ENCODE assay signal across 35 cellular contexts in the genomic region with DNA sequence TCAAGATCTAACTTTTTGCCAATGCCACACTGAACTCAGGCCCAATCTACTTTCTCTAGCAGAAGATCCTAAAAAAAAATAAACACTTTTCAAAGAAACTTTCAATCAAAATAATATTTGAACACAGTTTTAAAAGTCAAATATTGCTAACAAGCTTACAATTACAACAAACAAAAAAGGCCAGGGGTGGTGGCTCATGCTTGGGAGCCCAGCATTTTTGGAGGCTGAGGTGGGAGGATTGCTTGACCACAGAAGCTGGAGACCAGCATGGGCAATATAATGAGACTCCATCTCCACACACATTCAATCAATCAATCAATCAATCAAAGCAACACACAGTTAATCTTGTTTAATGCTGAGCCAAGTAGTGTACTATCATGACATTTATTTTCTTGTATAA.
"Had no signal": no experiment of that assay in that cellular context is flagged by ENCODE, and none has a peak within 500 bp of the region (broad histone marks: within the 10 kb centered on the region; RNA-seq: fewer than 3 reads in every experiment).

No MANE protein-coding gene starts in this region.

- DNase-seq: activated B cell treated with CpG ODN at 0.5 μM for 24 hours; activated CD4-positive, alpha-beta memory T cell treated with anti-CD3 and anti-CD28 coated beads for 36 hours; activated CD4-positive, alpha-beta T cell treated with anti-CD3 and anti-CD28 coated beads for 4 hours; activated CD4-positive, alpha-beta T cell treated with anti-CD3 and anti-CD28 coated beads, Interleukin-2, amount 10 ng/mL, durations not matched to agents 24 days and 14 days; activated CD4-positive, alpha-beta T cell treated with anti-CD3 and anti-CD28 coated beads, Interleukin-2, amount 50 U/mL, for 1 hour; activated CD4-positive, alpha-beta T cell treated with anti-CD3 and anti-CD28 coated beads, Interleukin-2, amount 50 U/mL, for 4 hours; activated CD4-positive, CD25-positive, alpha-beta regulatory T cell treated with anti-CD3 and anti-CD28 coated beads, Interleukin-2, amount 50 U/mL, for 72 hours; activated CD8-positive, alpha-beta memory T cell treated with anti-CD3 and anti-CD28 coated beads, Interleukin-2, amount 50 U/mL, for 4 hours; activated CD8-positive, alpha-beta T cell treated with anti-CD3 and anti-CD28 coated beads for 36 hours; activated effector memory CD4-positive, alpha-beta T cell treated with anti-CD3 and anti-CD28 coated beads, Interleukin-2, amount 50 U/mL, for 16 hours; activated gamma-delta T cell treated with Interleukin-2 at 50 U/mL for 16 hours; activated naive CD4-positive, alpha-beta T cell; activated naive CD4-positive, alpha-beta T cell treated with anti-CD3 and anti-CD28 coated beads for 36 hours; activated naive CD4-positive, alpha-beta T cell treated with anti-CD3 and anti-CD28 coated beads, Interleukin-2, amount 50 U/mL, for 16 hours; activated naive CD8-positive, alpha-beta T cell treated with anti-CD3 and anti-CD28 coated beads for 36 hours; activated T-cell treated with anti-CD3 and anti-CD28 coated beads for 4 hours; activated T-cell treated with anti-CD3 and anti-CD28 coated beads, Interleukin-2, amount 50 U/mL, for 1 hour; activated T-cell treated with anti-CD3 and anti-CD28 coated beads, Interleukin-2, amount 50 U/mL, for 4 hours; activated T-cell treated with anti-CD3 and anti-CD28 coated beads, Interleukin-2, amount 50 U/mL, for 72 hours; adrenal gland; amniotic stem cell; aorta; body of pancreas; brain microvascular endothelial cell; central memory CD4-positive, alpha-beta T cell; T-helper 1 cell; T-helper 2 cell; T-helper 9 cell had no signal

- H3K4me1 ChIP-seq: adrenal gland, body of pancreas, breast epithelium had no signal

- H3K9me3 Mint-ChIP-seq: activated B cell treated with CpG ODN at 0.5 μM for 24 hours; activated CD4-positive, alpha-beta T cell treated with anti-CD3 and anti-CD28 coated beads, Interleukin-2, amount 10 ng/mL, durations not matched to agents 24 days and 14 days; activated CD8-positive, alpha-beta T cell treated with anti-CD3 and anti-CD28 coated beads for 36 hours; activated naive CD4-positive, alpha-beta T cell treated with anti-CD3 and anti-CD28 coated beads for 36 hours; activated naive CD4-positive, alpha-beta T cell treated with anti-CD3 and anti-CD28 coated beads, Interleukin-2, amount 50 U/mL, for 72 hours; activated naive CD8-positive, alpha-beta T cell treated with anti-CD3 and anti-CD28 coated beads for 36 hours; activated T-cell treated with anti-CD3 and anti-CD28 coated beads, Interleukin-2, amount 50 U/mL, for 4 hours; activated T-cell treated with anti-CD3 and anti-CD28 coated beads, Interleukin-2, amount 50 U/mL, for 72 hours; activated T-helper 1 cell treated with anti-CD3 and anti-CD28 coated beads, Interleukin-12 subunit alpha, Interleukin-12 subunit beta, Interleukin-2, Interleukin-4 antibody, amounts not matched to agents 30 ng/mL and 10 ng/mL and 1 ng/mL, durations not matched to agents 14 hours and 24 hours and 36 hours; activated T-helper 17 cell treated with anti-CD3 and anti-CD28 coated beads, Interleukin-2, amount 50 U/mL, for 72 hours; T-helper 1 cell treated with Interleukin-12 subunit alpha and Interleukin-12 subunit beta and Interleukin-4 antibody, amounts not matched to agents 30 μg/mL and 1 μg/mL, for 36 hours; T-helper 2 cell treated with Interferon-gamma antibody and Interleukin-4, amounts not matched to agents 5 μg/mL and 100 μg/mL, for 36 hours had no signal

- H3K4me3 ChIP-seq: adrenal gland, body of pancreas, breast epithelium had no signal

- H3K36me3 ChIP-seq: adrenal gland, brain microvascular endothelial cell, breast epithelium had no signal

- H3K27me3 Mint-ChIP-seq: activated CD8-positive, alpha-beta T cell treated with anti-CD3 and anti-CD28 coated beads for 36 hours; activated naive CD8-positive, alpha-beta T cell treated with anti-CD3 and anti-CD28 coated beads for 36 hours had no signal

- H3K9me3 ChIP-seq: adrenal gland, body of pancreas, breast epithelium had no signal

- H3K4me1 Mint-ChIP-seq: activated B cell treated with CpG ODN at 0.5 μM for 24 hours; activated CD4-positive, alpha-beta T cell treated with anti-CD3 and anti-CD28 coated beads, Interleukin-2, amount 10 ng/mL, durations not matched to agents 24 days and 14 days; activated naive CD8-positive, alpha-beta T cell treated with anti-CD3 and anti-CD28 coated beads for 36 hours; activated T-helper 17 cell treated with anti-CD3 and anti-CD28 coated beads, Interleukin-2, amount 50 U/mL, for 72 hours had no signal

- ATAC-seq: activated CD8-positive, alpha-beta T cell treated with anti-CD3 and anti-CD28 coated beads for 36 hours; activated naive CD4-positive, alpha-beta T cell treated with anti-CD3 and anti-CD28 coated beads, Interleukin-2, amount 50 U/mL, for 72 hours; activated T-cell treated with anti-CD3 and anti-CD28 coated beads, Interleukin-2, amount 50 U/mL, for 4 hours; activated T-cell treated with anti-CD3 and anti-CD28 coated beads, Interleukin-2, amount 50 U/mL, for 72 hours; activated T-helper 17 cell treated with anti-CD3 and anti-CD28 coated beads, Interleukin-2, amount 50 U/mL, for 72 hours; body of pancreas had no signal

- H3K27ac ChIP-seq: adrenal gland, body of pancreas, brain microvascular endothelial cell, breast epithelium, VCaP had no signal

- H3K4me3 Mint-ChIP-seq: activated B cell treated with CpG ODN at 0.5 μM for 24 hours; activated CD4-positive, alpha-beta memory T cell treated with anti-CD3 and anti-CD28 coated beads for 36 hours; activated CD4-positive, alpha-beta T cell treated with anti-CD3 and anti-CD28 coated beads, Interleukin-2, amount 10 ng/mL, durations not matched to agents 24 days and 14 days; activated CD8-positive, alpha-beta T cell treated with anti-CD3 and anti-CD28 coated beads for 36 hours; activated naive CD4-positive, alpha-beta T cell treated with anti-CD3 and anti-CD28 coated beads for 36 hours; activated naive CD8-positive, alpha-beta T cell treated with anti-CD3 and anti-CD28 coated beads for 36 hours; activated T-cell treated with anti-CD3 and anti-CD28 coated beads, Interleukin-2, amount 50 U/mL, for 4 hours; activated T-cell treated with anti-CD3 and anti-CD28 coated beads, Interleukin-2, amount 50 U/mL, for 72 hours; activated T-helper 1 cell treated with anti-CD3 and anti-CD28 coated beads, Interleukin-12 subunit alpha, Interleukin-12 subunit beta, Interleukin-2, Interleukin-4 antibody, amounts not matched to agents 30 ng/mL and 10 ng/mL and 1 ng/mL, durations not matched to agents 14 hours and 24 hours and 36 hours; activated T-helper 17 cell treated with anti-CD3 and anti-CD28 coated beads, Interleukin-2, amount 50 U/mL, for 72 hours; T-helper 1 cell treated with Interleukin-12 subunit alpha and Interleukin-12 subunit beta and Interleukin-4 antibody, amounts not matched to agents 30 μg/mL and 1 μg/mL, for 36 hours; T-helper 2 cell treated with Interferon-gamma antibody and Interleukin-4, amounts not matched to agents 5 μg/mL and 100 μg/mL, for 36 hours had no signal

- H3K27me3 ChIP-seq: adrenal gland, body of pancreas, brain microvascular endothelial cell, breast epithelium had no signal

- H3K36me3 Mint-ChIP-seq: activated CD4-positive, alpha-beta memory T cell treated with anti-CD3 and anti-CD28 coated beads for 36 hours; activated naive CD4-positive, alpha-beta T cell treated with anti-CD3 and anti-CD28 coated beads, Interleukin-2, amount 50 U/mL, for 72 hours; activated naive CD8-positive, alpha-beta T cell treated with anti-CD3 and anti-CD28 coated beads for 36 hours had no signal

- H3K27ac Mint-ChIP-seq: activated B cell treated with CpG ODN at 0.5 μM for 24 hours; activated CD4-positive, alpha-beta memory T cell treated with anti-CD3 and anti-CD28 coated beads for 36 hours; activated CD4-positive, alpha-beta T cell treated with anti-CD3 and anti-CD28 coated beads, Interleukin-2, amount 10 ng/mL, durations not matched to agents 24 days and 14 days; activated CD8-positive, alpha-beta T cell treated with anti-CD3 and anti-CD28 coated beads for 36 hours; activated naive CD4-positive, alpha-beta T cell treated with anti-CD3 and anti-CD28 coated beads for 36 hours; activated naive CD4-positive, alpha-beta T cell treated with anti-CD3 and anti-CD28 coated beads, Interleukin-2, amount 50 U/mL, for 72 hours; activated naive CD8-positive, alpha-beta T cell treated with anti-CD3 and anti-CD28 coated beads for 36 hours; activated T-cell treated with anti-CD3 and anti-CD28 coated beads, Interleukin-2, amount 50 U/mL, for 72 hours; activated T-helper 1 cell treated with anti-CD3 and anti-CD28 coated beads, Interleukin-12 subunit alpha, Interleukin-12 subunit beta, Interleukin-2, Interleukin-4 antibody, amounts not matched to agents 30 ng/mL and 10 ng/mL and 1 ng/mL, durations not matched to agents 14 hours and 24 hours and 36 hours; activated T-helper 17 cell treated with anti-CD3 and anti-CD28 coated beads, Interleukin-2, amount 50 U/mL, for 72 hours; T-helper 1 cell treated with Interleukin-12 subunit alpha and Interleukin-12 subunit beta and Interleukin-4 antibody, amounts not matched to agents 30 μg/mL and 1 μg/mL, for 36 hours; T-helper 2 cell treated with Interferon-gamma antibody and Interleukin-4, amounts not matched to agents 5 μg/mL and 100 μg/mL, for 36 hours had no signal
